In the genomic region with DNA sequence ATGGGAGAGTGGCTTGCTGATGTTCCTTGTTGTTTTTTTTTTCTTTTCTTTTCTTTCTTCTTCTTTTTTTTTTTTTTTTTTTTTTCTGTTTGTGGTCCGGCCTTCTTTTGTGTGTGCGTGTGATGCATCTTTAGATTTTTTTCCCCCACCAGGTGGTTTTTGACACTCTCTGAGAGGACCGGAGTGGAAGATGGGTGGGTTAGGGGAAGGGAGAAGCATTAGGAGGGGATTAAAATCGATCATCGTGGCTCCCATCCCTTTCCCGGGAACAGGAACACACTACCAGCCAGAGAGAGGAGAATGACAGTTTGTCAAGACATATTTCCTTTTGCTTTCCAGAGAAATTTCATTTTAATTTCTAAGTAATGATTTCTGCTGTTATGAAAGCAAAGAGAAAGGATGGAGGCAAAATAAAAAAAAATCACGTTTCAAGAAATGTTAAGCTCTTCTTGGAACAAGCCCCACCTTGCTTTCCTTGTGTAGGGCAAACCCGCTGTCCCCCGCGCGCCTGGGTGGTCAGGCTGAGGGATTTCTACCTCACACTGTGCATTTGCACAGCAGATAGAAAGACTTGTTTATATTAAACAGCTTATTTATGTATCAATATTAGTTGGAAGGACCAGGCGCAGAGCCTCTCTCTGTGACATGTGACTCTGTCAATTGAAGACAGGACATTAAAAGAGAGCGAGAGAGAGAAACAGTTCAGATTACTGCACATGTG, we compare ENCODE assay signal across 10 cellular contexts. TPM values are rescaled to one million over a fixed set of nuclear protein-coding genes. Genes with fewer than 3 reads are reported as not detected.
DNase-seq lines count a peak whose midpoint lies in the region; ATAC-seq, FAIRE-seq and TF ChIP-seq lines count a peak whose summit lies in the region.
"Had no signal": no experiment of that assay in that cellular context is flagged by ENCODE, and none has a peak within 500 bp of the region (broad histone marks: within the 10 kb centered on the region; RNA-seq: fewer than 3 reads in every experiment).

No MANE protein-coding gene starts in this region.

- H3K9me3 ChIP-seq in CD8-positive, alpha-beta T cell (ENCODE audit: low read length): no peaks in the 10 kb centered on the region
- H3K9me3 ChIP-seq in Loucy (ENCODE audit: insufficient read depth, low read depth, low read length): no peaks in the 10 kb centered on the region
- H3K9me3 ChIP-seq in pancreas: no peaks in the 10 kb centered on the region

- 61 to 69% methylated on average over 13 of the region's 13 CpGs for WGBS in pancreas, 2 donors

- TF ChIP-seq CTCF in CD8-positive, alpha-beta T cell (IDR thresholded peaks at IDR 0.05): no peak
- no peak for TF ChIP-seq CTCF in Loucy (conservative IDR thresholded peaks at IDR 0.05; ENCODE audit: low read length)
- TF ChIP-seq CTCF in coronary artery (IDR thresholded peaks at IDR 0.05): no peak
- TF ChIP-seq CTCF in pancreas (IDR thresholded peaks at IDR 0.05): no peak
- TF ChIP-seq CTCF in RWPE1 (conservative IDR thresholded peaks at IDR 0.05; ENCODE audit: low read depth): no peak

- H3K79me2 ChIP-seq in Loucy (ENCODE audit: insufficient read depth, low read length): peaks cover 32% of the 10 kb centered on the region

- peak overlapping the region; percentile 30 for H3K4me3 Mint-ChIP-seq in CD8-positive, alpha-beta T cell

- H3F3A ChIP-seq in Loucy (ENCODE audit: low read depth): peaks cover 9% of the 10 kb centered on the region; the same call in 1 of the 2 replicates

- H3K9me2 ChIP-seq in Loucy (replicated peaks; ENCODE audit: low read depth, low read length): no peaks in the 10 kb centered on the region

- H3K4me1 Mint-ChIP-seq in CD8-positive, alpha-beta T cell (ENCODE audit: low read depth): peaks cover 16% of the 10 kb centered on the region

- H3K4me2 ChIP-seq in Loucy (ENCODE audit: low read depth, low read length, poor library complexity, severe bottlenecking): peak overlapping the region; percentile 93

- no peaks in the 10 kb centered on the region for H3K36me3 ChIP-seq in CD8-positive, alpha-beta T cell (ENCODE audit: insufficient read depth, low read length)
- no peaks in the 10 kb centered on the region for H3K36me3 ChIP-seq in Loucy (ENCODE audit: insufficient read depth, low read length)
- H3K36me3 ChIP-seq in pancreas: no peaks in the 10 kb centered on the region

- H4K20me1 ChIP-seq in Loucy (ENCODE audit: insufficient read depth, low read length, poor library complexity, severe bottlenecking): no peaks in the 10 kb centered on the region

- DNase-seq in CD8-positive, alpha-beta T cell: no peak
- no peak for DNase-seq in coronary artery (ENCODE audit: low spot score)
- no peak for DNase-seq in pancreas
- DNase-seq in ureter (ENCODE audit: low spot score): no peak
- no peak for DNase-seq in RWPE1 (ENCODE audit: low spot score)
- DNase-seq: central memory CD4-positive, alpha-beta T cell had no signal

- H3K4me3 ChIP-seq in CD8-positive, alpha-beta T cell (ENCODE audit: low read depth, low read length): peak overlapping the region; percentile 15
- H3K4me3 ChIP-seq in Loucy (ENCODE audit: low read length, poor library complexity, severe bottlenecking) (peak overlapping the region; percentile 72), coronary artery (peak overlapping the region; percentile 76), pancreas (peak overlapping the region in 3 of 4 donors; percentile 12 to 46 (median 44))

- H3K9me3 Mint-ChIP-seq in CD8-positive, alpha-beta T cell: no peaks in the 10 kb centered on the region

- TF ChIP-seq POLR2A in GM18505 (IDR thresholded peaks at IDR 0.05; ENCODE audit: borderline replicate concordance, extremely low read depth, insufficient read depth, insufficient read length): no peak

- intact Hi-C loops in CD8-positive, alpha-beta T cell (cut with DNase I, micrococcal nuclease): no loop called here
- intact Hi-C loops in pancreas (cut with DNase I): no loop called here

- H2AFZ ChIP-seq in Loucy (ENCODE audit: low read length): no peak overlapping the region

- CTCF ChIA-PET in CD8-positive, alpha-beta T cell (lab: Charles Lee): no interaction called here
- CTCF ChIA-PET in RWPE1 (lab: Yijun Ruan, JAX): no interaction called here

- POLR2A ChIA-PET in CD8-positive, alpha-beta T cell (lab: Charles Lee): no interaction called here
- POLR2A ChIA-PET in RWPE1 (lab: Yijun Ruan, JAX; ENCODE audit: low non-redundant PET): no interaction called here

- peaks cover 52% of the 10 kb centered on the region for H3K27me3 Mint-ChIP-seq in CD8-positive, alpha-beta T cell (ENCODE audit: low read depth)

- peaks cover 19% of the 10 kb centered on the region for H3K27me3 ChIP-seq in CD8-positive, alpha-beta T cell (ENCODE audit: insufficient read depth, low read length)
- H3K27me3 ChIP-seq in Loucy (ENCODE audit: insufficient read depth, low read length, poor library complexity, severe bottlenecking) (no peaks in the 10 kb centered on the region), pancreas (no peaks in the 10 kb centered on the region)

- H3K27ac Mint-ChIP-seq in CD8-positive, alpha-beta T cell: no peak overlapping the region

- H3K27ac ChIP-seq in CD8-positive, alpha-beta T cell (ENCODE audit: low read depth, low read length): no peak overlapping the region
- H3K27ac ChIP-seq in coronary artery: peak overlapping the region in 1 of 2 donors; percentile 36
- peak overlapping the region in 1 of 4 donors; percentile 6 for H3K27ac ChIP-seq in pancreas
- H3K27ac ChIP-seq in RWPE1: no peak overlapping the region

- FAIRE-seq in pancreas (lab: Jason Lieb, UNC): no peak
- FAIRE-seq: islet of Langerhans had no signal

- ATAC-seq in CD8-positive, alpha-beta T cell: no peak
- ATAC-seq in pancreas (no peak), GM18505 (IDR thresholded peaks at IDR 0.05; ENCODE audit: unreplicated experiment) (no peak), HG03442 (IDR thresholded peaks at IDR 0.05; ENCODE audit: unreplicated experiment) (no peak)

- no peaks in the 10 kb centered on the region for H3K36me3 Mint-ChIP-seq in CD8-positive, alpha-beta T cell

- peak overlapping the region; percentile 73 for H3K9ac ChIP-seq in Loucy (ENCODE audit: low read depth, low read length, poor library complexity, severe bottlenecking)

- peaks cover 15% of the 10 kb centered on the region for H3K4me1 ChIP-seq in CD8-positive, alpha-beta T cell (ENCODE audit: insufficient read depth, low read length)
- H3K4me1 ChIP-seq in Loucy (ENCODE audit: insufficient read depth, low read length, poor library complexity, severe bottlenecking): peaks cover 43% of the 10 kb centered on the region
- H3K4me1 ChIP-seq in pancreas: peaks cover 7 to 15% (median 8%) of the 10 kb centered on the region in 3 donors

RNA-seq across cellular contexts. Expression of gene ADRB1, which starts 2.2 kb away (rescaled TPM):
- total RNA-seq in CD8-positive, alpha-beta T cell: 1 to 10 TPM; 1.2 to 1.4 TPM
- total RNA-seq in pancreas (1 to 10 TPM in 3 of 6 donors, under 1 TPM in 3; 0.62 to 1.3 (median 0.97) TPM), ureter (1.4 TPM)
- 1 to 10 TPM in 1 of 2 donors, under 1 TPM in 1; 0.49 to 2.1 TPM for polyA plus RNA-seq in pancreas

Comparison
In these comparisons a context has a peak if more than half of its experiments do, and no peak if none do; other contexts are left out.
1. H3K4me3 ChIP-seq: peak in every context shown above with its lines; median percentile 76 in coronary artery; 72 in Loucy; 44 in pancreas; 15 in CD8-positive, alpha-beta T cell.